1 cellular context compared by ENCODE assay signal in the genomic region with DNA sequence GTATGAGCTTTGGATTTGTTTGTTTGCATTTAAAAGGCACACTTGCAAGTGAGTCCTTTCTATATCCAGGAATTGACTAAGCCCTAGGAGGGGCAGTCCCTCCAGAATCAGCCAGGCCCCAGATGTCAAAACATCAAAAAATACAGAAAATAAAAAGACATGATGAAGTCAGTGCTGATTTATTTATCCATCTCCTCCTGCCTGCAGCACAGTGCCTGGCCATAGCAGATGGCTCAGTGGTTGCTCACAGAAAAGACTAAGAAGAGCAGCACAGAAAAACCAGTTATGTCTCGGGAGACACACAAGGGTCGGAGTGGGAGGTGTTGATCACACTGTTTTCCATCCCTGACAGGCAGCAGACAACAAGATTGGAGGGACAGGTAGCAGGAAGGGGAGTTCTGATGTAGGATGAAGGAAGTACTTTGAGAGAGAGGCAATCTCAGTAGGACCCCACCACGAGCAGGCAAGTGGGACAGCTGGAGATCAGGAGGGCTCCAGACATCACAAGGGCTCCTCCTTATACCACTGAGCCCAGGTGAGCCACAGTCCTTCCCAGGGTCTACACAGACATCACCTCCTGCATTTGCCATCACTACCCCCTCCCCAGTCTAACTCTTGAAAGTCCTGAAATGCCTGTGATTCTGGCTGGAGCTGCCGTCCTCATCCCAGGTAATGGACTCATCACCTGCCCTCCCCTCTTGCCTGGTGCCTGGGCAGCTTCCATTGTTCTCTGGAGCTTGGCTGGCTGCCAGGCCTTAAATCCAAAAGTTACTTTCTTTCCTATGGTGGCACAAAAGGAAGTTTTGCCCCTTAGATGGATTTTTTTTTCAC.
TF ChIP-seq lines count a peak whose summit lies in the region.

No MANE protein-coding gene starts in this region.

TF ChIP-seq in H1, 55 proteins besides CTCF, POLR2A, EP300 and RAD21:
- TF ChIP-seq SUZ12 (IDR thresholded peaks at IDR 0.05; ENCODE audit: low read length) (0 out of 2 replicates have a peak, but pooled peaks have one; percentile 3), USF2 (IDR thresholded peaks at IDR 0.05; ENCODE audit: low read length) (no peak), JUND (IDR thresholded peaks at IDR 0.05; ENCODE audit: low read length) (no peak), TCF12 (IDR thresholded peaks at IDR 0.05; ENCODE audit: low read depth, low read length) (no peak), POU5F1 (IDR thresholded peaks at IDR 0.05; ENCODE audit: low read depth, low read length) (no peak), GTF2F1 (IDR thresholded peaks at IDR 0.05; ENCODE audit: borderline replicate concordance, low read depth, low read length) (no peak)
